In the genomic region with DNA sequence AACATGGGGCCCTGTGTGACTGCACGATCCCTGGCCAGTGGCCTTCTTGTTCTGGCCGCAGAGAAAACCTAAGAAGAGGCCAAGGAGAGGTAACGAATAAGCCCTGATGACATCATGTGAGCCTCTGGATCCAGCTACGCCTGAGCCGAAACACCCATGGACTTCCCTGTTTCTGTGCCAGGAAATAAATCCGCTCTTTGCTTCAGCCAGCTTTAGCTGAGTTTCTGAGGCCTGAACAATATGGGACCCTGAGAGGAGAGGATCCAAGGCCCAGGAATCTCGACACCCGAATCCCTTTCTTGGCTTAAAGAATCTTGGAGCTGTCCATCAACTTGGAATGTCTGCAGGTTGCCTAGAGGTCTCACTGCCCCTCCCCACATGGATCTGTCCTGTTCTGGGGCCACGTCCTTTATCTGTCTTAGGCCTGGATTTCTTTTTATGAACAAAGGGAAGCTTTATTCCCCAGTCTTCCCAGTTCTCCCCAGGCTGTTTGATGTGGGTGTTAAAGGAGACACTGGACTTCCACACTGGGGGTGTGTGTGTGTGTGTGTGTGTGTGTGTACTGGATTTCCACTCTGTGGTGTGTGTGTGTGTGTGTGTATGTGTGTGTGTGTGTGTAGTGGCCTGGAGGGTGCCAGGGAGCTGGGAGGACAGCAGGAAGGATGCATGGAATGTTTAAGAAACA, we compare ENCODE assay signal across 1 cellular context.
TF ChIP-seq lines count a peak whose summit lies in the region.

No MANE protein-coding gene starts in this region.

TF ChIP-seq in H1, 55 proteins besides CTCF, POLR2A, EP300 and RAD21:
- no peak for TF ChIP-seq CHD1 (IDR thresholded peaks at IDR 0.05; ENCODE audit: low read depth, low read length)
- TF ChIP-seq BACH1 (IDR thresholded peaks at IDR 0.05; ENCODE audit: low read length) = no peak
- TF ChIP-seq JUN (IDR thresholded peaks at IDR 0.05; ENCODE audit: low read depth, low read length) = no peak
- no peak for TF ChIP-seq GABPA (IDR thresholded peaks at IDR 0.05; ENCODE audit: borderline replicate concordance, insufficient read depth, low read length)
- TF ChIP-seq MAX (IDR thresholded peaks at IDR 0.05) = no peak
- TF ChIP-seq SP4 (IDR thresholded peaks at IDR 0.05; ENCODE audit: low read length) = no peak
- TF ChIP-seq POU5F1 (IDR thresholded peaks at IDR 0.05; ENCODE audit: low read depth, low read length) = no peak
- TF ChIP-seq RXRA (IDR thresholded peaks at IDR 0.05; ENCODE audit: insufficient read depth, low read depth, low read length) = no peak
- TF ChIP-seq TAF1 (IDR thresholded peaks at IDR 0.05; ENCODE audit: low read depth, low read length) = no peak
- no peak for TF ChIP-seq ATF2 (IDR thresholded peaks at IDR 0.05; ENCODE audit: low read length)
- TF ChIP-seq SAP30 (IDR thresholded peaks at IDR 0.05; ENCODE audit: insufficient read depth, insufficient replicate concordance, low read length) = no peak
- no peak for TF ChIP-seq SP1 (IDR thresholded peaks at IDR 0.05; ENCODE audit: low read depth, low read length)
